In the genomic region with DNA sequence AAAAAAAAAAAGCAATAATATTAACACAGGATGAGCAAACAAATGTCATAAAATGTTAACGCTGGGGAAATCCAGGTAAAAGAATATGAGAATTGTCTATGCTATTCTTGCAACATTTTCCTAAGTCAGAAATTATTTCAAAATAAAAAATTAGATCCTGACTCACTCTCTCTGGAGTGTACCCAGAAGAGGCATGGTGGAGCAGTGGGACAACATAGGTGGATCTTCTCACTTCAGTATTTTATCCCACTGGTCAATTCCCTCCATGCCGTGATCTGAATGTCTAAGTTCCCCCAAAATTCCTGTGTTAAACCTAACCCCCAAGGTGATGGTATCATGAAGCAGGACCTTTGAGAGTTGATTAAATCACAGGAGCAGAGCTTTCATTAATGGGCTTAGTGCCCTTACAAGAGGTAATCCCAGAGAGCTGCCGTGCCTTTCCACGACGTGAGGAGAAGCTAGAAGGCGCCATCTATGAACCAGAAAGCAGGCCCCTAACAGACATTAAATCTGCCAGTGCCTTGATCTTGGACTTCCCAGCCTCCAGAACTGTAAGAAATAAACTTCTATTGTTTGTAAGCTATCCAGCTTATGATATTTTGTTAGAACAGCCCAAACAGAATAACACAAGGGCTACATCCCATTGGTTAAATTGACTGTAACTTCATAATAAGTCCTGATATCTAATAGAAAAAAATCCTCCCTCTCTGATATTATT, we compare ENCODE assay signal across 27 cellular contexts.
"Had no signal": no experiment of that assay in that cellular context is flagged by ENCODE, and none has a peak within 500 bp of the region (broad histone marks: within the 10 kb centered on the region; RNA-seq: fewer than 3 reads in every experiment).

No MANE protein-coding gene starts in this region.

- H3K36me3 ChIP-seq: adrenal gland, tibial nerve had no signal

- H3K9me3 ChIP-seq: adrenal gland, body of pancreas, psoas muscle, tibial nerve had no signal

- H3K27me3 Mint-ChIP-seq: activated naive CD8-positive, alpha-beta T cell treated with anti-CD3 and anti-CD28 coated beads for 36 hours had no signal

- H3K9ac ChIP-seq: parathyroid adenoma had no signal

- H2AFZ ChIP-seq: parathyroid adenoma had no signal

- H3K4me3 Mint-ChIP-seq: activated CD8-positive, alpha-beta memory T cell treated with anti-CD3 and anti-CD28 coated beads, Interleukin-2, amount 10 ng/mL, durations not matched to agents 7 days and 5 days; activated CD8-positive, alpha-beta T cell treated with anti-CD3 and anti-CD28 coated beads, Interleukin-2, amount 10 ng/mL, durations not matched to agents 7 days and 5 days; activated naive CD8-positive, alpha-beta T cell treated with anti-CD3 and anti-CD28 coated beads for 36 hours; mesothelial cell of epicardium; naive thymus-derived CD8-positive, alpha-beta T cell; neural crest cell; T-helper 17 cell had no signal

- H3K27ac ChIP-seq: adrenal gland, body of pancreas, epithelial cell of prostate, parathyroid adenoma, psoas muscle, tibial nerve had no signal

- H3K36me3 Mint-ChIP-seq: activated CD8-positive, alpha-beta memory T cell treated with anti-CD3 and anti-CD28 coated beads, Interleukin-2, amount 10 ng/mL, durations not matched to agents 7 days and 5 days; activated naive CD8-positive, alpha-beta T cell treated with anti-CD3 and anti-CD28 coated beads for 36 hours; naive thymus-derived CD8-positive, alpha-beta T cell had no signal

- H3K4me3 ChIP-seq: adrenal gland, body of pancreas, psoas muscle, smooth muscle cell, tibial nerve had no signal

- DNase-seq: activated CD8-positive, alpha-beta memory T cell treated with anti-CD3 and anti-CD28 coated beads, Interleukin-2, amount 10 ng/mL, durations not matched to agents 7 days and 5 days; activated CD8-positive, alpha-beta T cell treated with anti-CD3 and anti-CD28 coated beads, Interleukin-2, amount 10 ng/mL, durations not matched to agents 7 days and 5 days; activated naive CD8-positive, alpha-beta T cell treated with anti-CD3 and anti-CD28 coated beads for 36 hours; activated T-cell treated with anti-CD3 and anti-CD28 coated beads, Interleukin-2, amount 50 U/mL, for 48 hours; adrenal gland; aorta; body of pancreas; dermis blood vessel endothelial cell; effector CD4-positive, alpha-beta T cell; islet precursor cell; left ventricle myocardium superior; naive thymus-derived CD8-positive, alpha-beta T cell; nucleus accumbens; psoas muscle; stimulated activated CD4-positive, alpha-beta T cell treated with anti-CD3 and anti-CD28 coated beads, Interleukin-1b, Interleukin-23, amount 100 ng/mL, for 48 hours; stimulated activated naive CD4-positive, alpha-beta T cell treated with Interleukin-2 at 50 U/mL for 16 hours; T-helper 17 cell; T1000 had no signal

- H3K4me2 ChIP-seq: smooth muscle cell had no signal

- H3K4me1 ChIP-seq: psoas muscle had no signal

- FAIRE-seq: colon, frontal cortex had no signal

- H3K27me3 ChIP-seq: adrenal gland, body of pancreas, tibial nerve had no signal

- ATAC-seq: activated CD8-positive, alpha-beta memory T cell treated with anti-CD3 and anti-CD28 coated beads, Interleukin-2, amount 10 ng/mL, durations not matched to agents 7 days and 5 days; activated CD8-positive, alpha-beta T cell treated with anti-CD3 and anti-CD28 coated beads, Interleukin-2, amount 10 ng/mL, durations not matched to agents 7 days and 5 days; body of pancreas; left ventricle myocardium superior; naive thymus-derived CD8-positive, alpha-beta T cell; psoas muscle; T-helper 17 cell had no signal

- H3K9me3 Mint-ChIP-seq: activated naive CD8-positive, alpha-beta T cell treated with anti-CD3 and anti-CD28 coated beads for 36 hours; activated T-helper 2 cell treated with anti-CD3 and anti-CD28 coated beads, Interferon-gamma antibody, Interleukin-2, Interleukin-4, amounts not matched to agents 10 μg/mL and 5 μg/mL and 100 μg/mL, durations not matched to agents 14 hours and 24 hours and 36 hours; naive thymus-derived CD8-positive, alpha-beta T cell; neural crest cell had no signal

- H3K27ac Mint-ChIP-seq: activated CD8-positive, alpha-beta memory T cell treated with anti-CD3 and anti-CD28 coated beads, Interleukin-2, amount 10 ng/mL, durations not matched to agents 7 days and 5 days; activated CD8-positive, alpha-beta T cell treated with anti-CD3 and anti-CD28 coated beads, Interleukin-2, amount 10 ng/mL, durations not matched to agents 7 days and 5 days; activated naive CD8-positive, alpha-beta T cell treated with anti-CD3 and anti-CD28 coated beads for 36 hours; activated T-helper 2 cell treated with anti-CD3 and anti-CD28 coated beads, Interferon-gamma antibody, Interleukin-2, Interleukin-4, amounts not matched to agents 10 μg/mL and 5 μg/mL and 100 μg/mL, durations not matched to agents 14 hours and 24 hours and 36 hours; mesothelial cell of epicardium; T-helper 17 cell had no signal
